In genomic region chr2:15561574-15562344, GRCh38 we compare ENCODE assay signal across 8 cellular contexts. TPM values are rescaled to one million over a fixed set of nuclear protein-coding genes. Genes with fewer than 3 reads are reported as not detected.
A peak's percentile ranks its signal among the peaks of the same experiment; 100 is the strongest.
DNase-seq lines count a peak whose midpoint lies in the region; FAIRE-seq and TF ChIP-seq lines count a peak whose summit lies in the region.

No MANE protein-coding gene starts in this region.

- H3K4me1 ChIP-seq in subcutaneous abdominal adipose tissue (ENCODE audit: control insufficient read depth in 5 of 5, insufficient read depth in 5 of 5, low read length in 5 of 5) = peaks cover 4 to 22% (median 19%) of the 10 kb centered on the region in 5 donors

- H3K27ac ChIP-seq in subcutaneous abdominal adipose tissue (ENCODE audit: low read depth, low read length) = peak overlapping the region; percentile 21

- H3K9me3 Mint-ChIP-seq in endothelial cell (ENCODE audit: unreplicated experiment) = no peaks in the 10 kb centered on the region

- TF ChIP-seq CTCF in NB4 (IDR thresholded peaks at IDR 0.05; ENCODE audit: low read depth, low read length) (no peak), endothelial cell (IDR thresholded peaks at IDR 0.05; ENCODE audit: unreplicated experiment) (no peak)

- POLR2A ChIA-PET in HEK293T (lab: Yijun Ruan, JAX) = interaction anchor here (0.9 to 1.9 kb wide), 5 partner anchors 9 to 207 kb away, joined by 3 to 11 read pairs (median 3); no protein-coding TSS in a partner anchor

- peaks cover 44% of the 10 kb centered on the region for H3K4me1 Mint-ChIP-seq in endothelial cell (ENCODE audit: unreplicated experiment)

- no peak for DNase-seq in GM12892 (ENCODE audit: insufficient read length)
- DNase-seq in HEK293T (ENCODE audit: extremely low spot score) = peak; percentile 51
- DNase-seq in NB4 (ENCODE audit: low read depth) = no peak
- DNase-seq in activated CD4-positive, alpha-beta T cell treated with anti-CD3 and anti-CD28 coated beads, Interleukin-2, amount 50 U/mL, for 4 hours = peak; percentile 17 to 22
- no peak for DNase-seq in endothelial cell (ENCODE audit: low spot score)
- peak; percentile 75 for DNase-seq in midbrain (lab: John Stamatoyannopoulos, UW)
- no peak for DNase-seq in central memory CD4-positive, alpha-beta T cell

- H3K9ac ChIP-seq in subcutaneous abdominal adipose tissue (ENCODE audit: low read length in 5 of 5) = peak overlapping the region; percentile 10 to 99 (median 96)

- no peaks in the 10 kb centered on the region for H3K27me3 ChIP-seq in subcutaneous abdominal adipose tissue (ENCODE audit: control insufficient read depth in 5 of 5, insufficient read depth in 4 of 5, low read length in 5 of 5)

- no peaks in the 10 kb centered on the region for H3K36me3 Mint-ChIP-seq in endothelial cell (ENCODE audit: low read depth, unreplicated experiment)

- TF ChIP-seq POLR2A in GM12892 (IDR thresholded peaks at IDR 0.05; ENCODE audit: low read depth, low read length) = no peak
- no peak for TF ChIP-seq POLR2A in NB4 (IDR thresholded peaks at IDR 0.05; ENCODE audit: extremely low read depth, insufficient read length)

- peak overlapping the region; percentile 92 for H3K4me3 ChIP-seq in NB4 (ENCODE audit: low read depth, low read length)
- H3K4me3 ChIP-seq in subcutaneous abdominal adipose tissue (ENCODE audit: low read depth in 1 of 5, low read length in 5 of 5) = peak overlapping the region; percentile 91 to 100 (median 97)

- H3K27me3 Mint-ChIP-seq in endothelial cell (ENCODE audit: unreplicated experiment) = peaks cover 9% of the 10 kb centered on the region

- peak; percentile 42 for FAIRE-seq in GM12892 (lab: Jason Lieb, UNC)

- H3K27ac Mint-ChIP-seq in endothelial cell (ENCODE audit: unreplicated experiment) = peak overlapping the region; percentile 99

- CTCF ChIA-PET in HEK293T (lab: Yijun Ruan, JAX) = interaction anchor here (0.6 to 1.5 kb wide), 4 partner anchors 15 to 153 kb away, joined by 3 to 12 read pairs (median 5); no protein-coding TSS in a partner anchor

- no peaks in the 10 kb centered on the region for H3K36me3 ChIP-seq in subcutaneous abdominal adipose tissue (ENCODE audit: control insufficient read depth in 5 of 5, insufficient read depth in 5 of 5, low read length in 5 of 5)

- peak overlapping the region; percentile 99 for H3K4me3 Mint-ChIP-seq in endothelial cell (ENCODE audit: unreplicated experiment)

- H3K9me3 ChIP-seq in subcutaneous abdominal adipose tissue (ENCODE audit: control insufficient read depth in 5 of 5, low read length in 5 of 5) = no peaks in the 10 kb centered on the region

TF ChIP-seq in HEK293T, 16 proteins besides CTCF, POLR2A, EP300 and RAD21:
- TF ChIP-seq SUZ12 (IDR thresholded peaks at IDR 0.05) (no peak), ZNF384 (IDR thresholded peaks at IDR 0.05) (peak; percentile 93), FOXA1 (IDR thresholded peaks at IDR 0.05) (no peak), PKNOX1 (IDR thresholded peaks at IDR 0.05) (peak; percentile 65), TARDBP (IDR thresholded peaks at IDR 0.05) (no peak), CTBP1 (IDR thresholded peaks at IDR 0.05; ENCODE audit: borderline replicate concordance) (no peak), L3MBTL2 (conservative IDR thresholded peaks at IDR 0.05) (no peak), FOXM1 (IDR thresholded peaks at IDR 0.05; ENCODE audit: borderline replicate concordance) (no peak), NFRKB (IDR thresholded peaks at IDR 0.05) (peak; percentile 3; the same call in 1 of the 2 replicates), ARNT (IDR thresholded peaks at IDR 0.05) (no peak), ELF4 (IDR thresholded peaks at IDR 0.05) (no peak), LEF1 (IDR thresholded peaks at IDR 0.05; ENCODE audit: borderline replicate concordance) (0 out of 2 replicates have a peak, but pooled peaks have one; percentile 8), SP1 (IDR thresholded peaks at IDR 0.05) (no peak), FOXK2 (IDR thresholded peaks at IDR 0.05) (no peak), HDGF (IDR thresholded peaks at IDR 0.05; ENCODE audit: borderline replicate concordance) (no peak), BHLHE40 (IDR thresholded peaks at IDR 0.05; ENCODE audit: borderline replicate concordance) (no peak)

RNA-seq across cellular contexts. Expression of gene NBAS, which starts 0.6 kb away (rescaled TPM):
- polyA plus RNA-seq in GM12892 (2012; ENCODE audit: missing spikeins) = 14.8 TPM
- 52.8 TPM for total RNA-seq in endothelial cell (ENCODE audit: unreplicated experiment)

RNA-seq across cellular contexts. Expression of gene DDX1, which starts 29.9 kb away (rescaled TPM):
- polyA plus RNA-seq in GM12892 (2012; ENCODE audit: missing spikeins) = 81.9 TPM
- total RNA-seq in endothelial cell (ENCODE audit: unreplicated experiment) = 100 TPM

Comparison
In these comparisons a context has a peak if more than half of its experiments do, and no peak if none do; other contexts are left out.
1. DNase-seq: peak in HEK293T (single experiment), activated CD4-positive, alpha-beta T cell treated with anti-CD3 and anti-CD28 coated beads, Interleukin-2, amount 50 U/mL, for 4 hours (2 of 2) and midbrain (single experiment); none in GM12892 (single experiment), NB4 (single experiment), endothelial cell (single experiment) and central memory CD4-positive, alpha-beta T cell (single experiment).